34 cellular contexts compared by ENCODE assay signal in genomic region chr14:89861630-89862029, GRCh38.
"Had no signal": no experiment of that assay in that cellular context is flagged by ENCODE, and none has a peak within 500 bp of the region (broad histone marks: within the 10 kb centered on the region; RNA-seq: fewer than 3 reads in every experiment).

No MANE protein-coding gene starts in this region.

- H3K27me3 ChIP-seq: MG63 had no signal

- H3K9me3 ChIP-seq: MG63 had no signal

- H3K36me3 ChIP-seq: MG63 had no signal

- DNase-seq: Karpas-422, Kasumi-1, MG63, MM.1S, NCI-H1048, NCI-H1092, NCI-H1092 treated with DMSO at 0.1 percent for 48 hours, NCI-H1105, NCI-H1105 treated with DMSO at 0.1 percent for 48 hours, NCI-H1417, NCI-H1417 treated with DMSO at 0.1 percent for 48 hours, NCI-H1436, NCI-H1436 treated with DMSO at 0.1 percent for 48 hours, NCI-H146, NCI-H1694, NCI-H1694 treated with DMSO at 0.1 percent for 48 hours, NCI-H187, NCI-H187 treated with DMSO at 0.1 percent for 48 hours, NCI-H1930, NCI-H2029, NCI-H2029 treated with DMSO at 0.1 percent for 48 hours, NCI-H2081, NCI-H2081 treated with DMSO at 0.1 percent for 48 hours, NCI-H2107, NCI-H2171, NCI-H2171 treated with DMSO at 0.1 percent for 48 hours, NCI-H2227 treated with DMSO at 0.1 percent for 48 hours, NCI-H226, NCI-H345, NCI-H446, NCI-H446 treated with DMSO at 0.1 percent for 48 hours, NCI-H510A, NCI-H510A treated with DMSO at 0.1 percent for 48 hours, NCI-H524 had no signal

- H3K4me3 ChIP-seq: MG63 had no signal
